Comparison of ENCODE assay signal across 25 cellular contexts in the genomic region with DNA sequence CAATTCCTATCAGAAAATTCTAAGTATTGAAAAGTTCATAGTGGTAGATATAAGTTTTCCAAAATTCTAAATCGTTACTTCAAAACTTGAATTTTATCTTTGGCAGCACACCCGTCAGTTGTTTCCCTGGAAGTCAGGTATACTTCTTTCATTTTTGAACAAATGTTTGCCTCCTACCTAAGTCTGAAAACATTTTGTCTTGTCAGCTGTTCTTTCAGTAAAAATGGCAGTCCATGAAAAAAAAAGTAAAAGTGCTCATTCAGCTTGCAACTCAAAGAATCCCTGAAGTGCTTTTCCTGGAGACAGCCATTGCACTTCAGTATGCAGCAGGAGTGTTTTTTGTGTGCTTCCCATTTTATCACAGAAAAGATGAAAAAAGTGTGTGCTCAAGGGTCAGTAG.
"Had no signal": no experiment of that assay in that cellular context is flagged by ENCODE, and none has a peak within 500 bp of the region (broad histone marks: within the 10 kb centered on the region; RNA-seq: fewer than 3 reads in every experiment).

No MANE protein-coding gene starts in this region.

- H3K9me3 ChIP-seq: neutrophil, ovary, sigmoid colon, suprapubic skin, thoracic aorta, tibial nerve, vagina had no signal

- H3K4me1 ChIP-seq: left ventricle myocardium inferior, right atrium auricular region, sigmoid colon, spleen, suprapubic skin, tibial nerve, vagina had no signal

- H3K27ac ChIP-seq: hepatocyte, left ventricle myocardium inferior, neutrophil, ovary, right atrium auricular region, sigmoid colon, spleen, suprapubic skin, thoracic aorta, tibial nerve, vagina had no signal

- H3K4me3 Mint-ChIP-seq: mesothelial cell of epicardium; naive B cell; natural killer cell; stimulated activated effector memory CD8-positive, alpha-beta T cell treated with anti-CD3 and anti-CD28 coated beads, Interleukin-12 subunit alpha, Interleukin-12 subunit beta, amount 100 ng/mL, for 72 hours; stimulated activated naive CD8-positive, alpha-beta T cell treated with anti-CD3 and anti-CD28 coated beads, Interleukin-15, Interleukin-2, amounts not matched to agents 100 ng/mL and 50 ng/mL, for 24 hours; type B pancreatic cell had no signal

- H3K27me3 Mint-ChIP-seq: progenitor cell of endocrine pancreas; stimulated activated naive CD8-positive, alpha-beta T cell treated with anti-CD3 and anti-CD28 coated beads, Interleukin-15, Interleukin-2, amounts not matched to agents 100 ng/mL and 50 ng/mL, for 24 hours; type B pancreatic cell had no signal

- DNase-seq: islet precursor cell; left ventricle myocardium inferior; mesendoderm; naive B cell; natural killer cell; occipital lobe; ovary; sigmoid colon; small intestine; spleen; stimulated activated CD4-positive, alpha-beta T cell treated with anti-CD3 and anti-CD28 coated beads, Interleukin-4, amount 100 ng/mL, for 24 hours; stimulated activated naive CD4-positive, alpha-beta T cell had no signal

- H3K27ac Mint-ChIP-seq: mesothelial cell of epicardium; naive B cell; natural killer cell; progenitor cell of endocrine pancreas; stimulated activated effector memory CD8-positive, alpha-beta T cell treated with anti-CD3 and anti-CD28 coated beads, Interleukin-12 subunit alpha, Interleukin-12 subunit beta, amount 100 ng/mL, for 72 hours; stimulated activated naive CD8-positive, alpha-beta T cell treated with anti-CD3 and anti-CD28 coated beads, Interleukin-15, Interleukin-2, amounts not matched to agents 100 ng/mL and 50 ng/mL, for 24 hours; type B pancreatic cell had no signal

- H3K4me1 Mint-ChIP-seq: mesothelial cell of epicardium; naive B cell; natural killer cell; stimulated activated effector memory CD8-positive, alpha-beta T cell treated with anti-CD3 and anti-CD28 coated beads, Interleukin-12 subunit alpha, Interleukin-12 subunit beta, amount 100 ng/mL, for 72 hours had no signal

- H3K4me2 ChIP-seq: hepatocyte had no signal

- H3K9me3 Mint-ChIP-seq: natural killer cell; stimulated activated effector memory CD8-positive, alpha-beta T cell treated with anti-CD3 and anti-CD28 coated beads, Interleukin-12 subunit alpha, Interleukin-12 subunit beta, amount 100 ng/mL, for 72 hours; stimulated activated naive CD8-positive, alpha-beta T cell treated with anti-CD3 and anti-CD28 coated beads, Interleukin-15, Interleukin-2, amounts not matched to agents 100 ng/mL and 50 ng/mL, for 24 hours; type B pancreatic cell had no signal

- H3K36me3 ChIP-seq: left ventricle myocardium inferior, neutrophil, ovary, right atrium auricular region, sigmoid colon, spleen, suprapubic skin, thoracic aorta, tibial nerve, vagina had no signal

- H3K36me3 Mint-ChIP-seq: mesothelial cell of epicardium; naive B cell; natural killer cell; stimulated activated effector memory CD8-positive, alpha-beta T cell treated with anti-CD3 and anti-CD28 coated beads, Interleukin-12 subunit alpha, Interleukin-12 subunit beta, amount 100 ng/mL, for 72 hours; type B pancreatic cell had no signal

- H3K79me2 ChIP-seq: hepatocyte had no signal

- H3K27me3 ChIP-seq: hepatocyte, neutrophil, ovary, right atrium auricular region, sigmoid colon, spleen, suprapubic skin, tibial nerve, vagina had no signal

- H2AFZ ChIP-seq: hepatocyte had no signal

- ATAC-seq: natural killer cell; stimulated activated effector memory CD8-positive, alpha-beta T cell treated with anti-CD3 and anti-CD28 coated beads, Interleukin-12 subunit alpha, Interleukin-12 subunit beta, amount 100 ng/mL, for 72 hours had no signal

- H3K4me3 ChIP-seq: hepatocyte, left ventricle myocardium inferior, lung, ovary, right atrium auricular region, sigmoid colon, spleen, suprapubic skin, thoracic aorta, tibial nerve, vagina had no signal
